32 cellular contexts compared by ENCODE assay signal in genomic region chr3:148755570-148755969, GRCh38. TPM values are rescaled to one million over a fixed set of nuclear protein-coding genes. Genes with fewer than 3 reads are reported as not detected.
"Had no signal": no experiment of that assay in that cellular context is flagged by ENCODE, and none has a peak within 500 bp of the region (broad histone marks: within the 10 kb centered on the region; RNA-seq: fewer than 3 reads in every experiment).

No MANE protein-coding gene starts in this region.

- H3K36me3 Mint-ChIP-seq: naive B cell; naive thymus-derived CD8-positive, alpha-beta T cell; natural killer cell treated with Interleukin-12 subunit alpha and Interleukin-12 subunit beta and Interleukin-15 and Interleukin-18, amount 100 ng/mL, for 72 hours; stimulated activated memory B cell treated with anti-CD40 and anti-IgM and Interleukin-4, amounts not matched to agents 10 μg/mL and 1 μg/mL and 100 μg/mL, for 72 hours had no signal

- H3K4me1 ChIP-seq: psoas muscle, testis, transverse colon, upper lobe of right lung, uterus had no signal

- H3K27me3 ChIP-seq: pancreas, spleen, suprapubic skin, testis, transverse colon, upper lobe of right lung, uterus had no signal

- H3K9me3 ChIP-seq: pancreas, psoas muscle, spleen, suprapubic skin, testis, tibial artery, transverse colon, upper lobe of right lung, uterus had no signal

- H3K27ac Mint-ChIP-seq: naive B cell; naive thymus-derived CD8-positive, alpha-beta T cell; natural killer cell treated with Interleukin-12 subunit alpha and Interleukin-12 subunit beta and Interleukin-15 and Interleukin-18, amount 100 ng/mL, for 72 hours; nephron progenitor cell; progenitor cell of endocrine pancreas; stimulated activated memory B cell treated with anti-CD40 and anti-IgM and Interleukin-4, amounts not matched to agents 10 μg/mL and 1 μg/mL and 100 μg/mL, for 72 hours; stimulated activated naive CD8-positive, alpha-beta T cell treated with anti-CD3 and anti-CD28 coated beads, Interleukin-15, amount 100 ng/mL, for 72 hours; type B pancreatic cell had no signal

- H3K27me3 Mint-ChIP-seq: progenitor cell of endocrine pancreas; stimulated activated memory B cell treated with anti-CD40 and anti-IgM and Interleukin-4, amounts not matched to agents 10 μg/mL and 1 μg/mL and 100 μg/mL, for 72 hours; stimulated activated naive CD8-positive, alpha-beta T cell treated with anti-CD3 and anti-CD28 coated beads, Interleukin-15, amount 100 ng/mL, for 72 hours had no signal

- H3K4me3 Mint-ChIP-seq: natural killer cell treated with Interleukin-12 subunit alpha and Interleukin-12 subunit beta and Interleukin-15 and Interleukin-18, amount 100 ng/mL, for 72 hours; nephron progenitor cell; neural crest cell; stimulated activated memory B cell treated with anti-CD40 and anti-IgM and Interleukin-4, amounts not matched to agents 10 μg/mL and 1 μg/mL and 100 μg/mL, for 72 hours; stimulated activated naive CD8-positive, alpha-beta T cell treated with anti-CD3 and anti-CD28 coated beads, Interleukin-15, amount 100 ng/mL, for 72 hours; type B pancreatic cell had no signal

- H3K27ac ChIP-seq: pancreas, psoas muscle, skin epidermis, spleen, suprapubic skin, testis, tibial artery, transverse colon, upper lobe of right lung, uterus had no signal

- H3K4me3 ChIP-seq: pancreas, psoas muscle, skin epidermis, smooth muscle cell, spleen, suprapubic skin, testis, tibial artery, transverse colon, upper lobe of right lung, uterus had no signal

- H3K4me2 ChIP-seq: smooth muscle cell had no signal

- H3K9me3 Mint-ChIP-seq: natural killer cell treated with Interleukin-12 subunit alpha and Interleukin-12 subunit beta and Interleukin-15 and Interleukin-18, amount 100 ng/mL, for 72 hours; stimulated activated memory B cell treated with anti-CD40 and anti-IgM and Interleukin-4, amounts not matched to agents 10 μg/mL and 1 μg/mL and 100 μg/mL, for 72 hours had no signal

- H3K4me1 Mint-ChIP-seq: naive B cell; naive thymus-derived CD8-positive, alpha-beta T cell; stimulated activated memory B cell treated with anti-CD40 and anti-IgM and Interleukin-4, amounts not matched to agents 10 μg/mL and 1 μg/mL and 100 μg/mL, for 72 hours; stimulated activated naive CD8-positive, alpha-beta T cell treated with anti-CD3 and anti-CD28 coated beads, Interleukin-15, amount 100 ng/mL, for 72 hours had no signal

- FAIRE-seq: pancreas had no signal

- ATAC-seq: naive thymus-derived CD8-positive, alpha-beta T cell; pancreas; psoas muscle; right cardiac atrium; sciatic nerve; stimulated activated memory B cell treated with anti-CD40 and anti-IgM and Interleukin-4, amounts not matched to agents 10 μg/mL and 1 μg/mL and 100 μg/mL, for 72 hours; stimulated activated naive CD8-positive, alpha-beta T cell treated with anti-CD3 and anti-CD28 coated beads, Interleukin-15, amount 100 ng/mL, for 72 hours; stimulated activated naive CD8-positive, alpha-beta T cell treated with anti-CD3 and anti-CD28 coated beads, Interleukin-15, Interleukin-2, amounts not matched to agents 100 U/mL and 50 U/mL, for 24 hours; upper lobe of right lung had no signal

- H3K36me3 ChIP-seq: pancreas, spleen, suprapubic skin, tibial artery, transverse colon, upper lobe of right lung, uterus had no signal

- DNase-seq: naive B cell; naive thymus-derived CD8-positive, alpha-beta T cell; nephron progenitor cell; nucleus accumbens; pancreas; psoas muscle; right cardiac atrium; spleen; stimulated activated CD4-positive, alpha-beta T cell treated with anti-CD3 and anti-CD28 coated beads, Interleukin-12 subunit alpha, Interleukin-12 subunit beta, amount 100 ng/mL, for 4 hours; stimulated activated CD4-positive, alpha-beta T cell treated with anti-CD3 and anti-CD28 coated beads, Interleukin-1b, Interleukin-23, amount 100 ng/mL, for 48 hours; stimulated activated CD4-positive, alpha-beta T cell treated with anti-CD3 and anti-CD28 coated beads, Interleukin-4, amount 100 ng/mL, for 1 hour; stimulated activated CD4-positive, alpha-beta T cell treated with anti-CD3 and anti-CD28 coated beads, Interleukin-4, amount 100 ng/mL, for 4 hours; stimulated activated CD8-positive, alpha-beta memory T cell treated with anti-CD3 and anti-CD28 coated beads, Interleukin-4, amount 100 ng/mL, for 48 hours; stimulated activated naive CD4-positive, alpha-beta T cell; stimulated activated naive CD8-positive, alpha-beta T cell treated with anti-CD3 and anti-CD28 coated beads, Interleukin-15, amount 100 ng/mL, for 72 hours; stimulated activated naive CD8-positive, alpha-beta T cell treated with anti-CD3 and anti-CD28 coated beads, Interleukin-15, Interleukin-2, amounts not matched to agents 100 U/mL and 50 U/mL, for 24 hours; substantia nigra; testis; tibial artery; transverse colon; upper lobe of right lung; uterus had no signal

RNA-seq across cellular contexts. Expression of gene AGTR1, which starts 57.9 kb away (rescaled TPM):
- total RNA-seq: naive thymus-derived CD8-positive, alpha-beta T cell; natural killer cell treated with Interleukin-12 subunit alpha and Interleukin-12 subunit beta and Interleukin-15 and Interleukin-18, amount 100 ng/mL, for 72 hours; renal cortical epithelial cell had no signal
- polyA plus RNA-seq: naive thymus-derived CD8-positive, alpha-beta T cell had no signal
